30 cellular contexts compared by ENCODE assay signal in the genomic region with DNA sequence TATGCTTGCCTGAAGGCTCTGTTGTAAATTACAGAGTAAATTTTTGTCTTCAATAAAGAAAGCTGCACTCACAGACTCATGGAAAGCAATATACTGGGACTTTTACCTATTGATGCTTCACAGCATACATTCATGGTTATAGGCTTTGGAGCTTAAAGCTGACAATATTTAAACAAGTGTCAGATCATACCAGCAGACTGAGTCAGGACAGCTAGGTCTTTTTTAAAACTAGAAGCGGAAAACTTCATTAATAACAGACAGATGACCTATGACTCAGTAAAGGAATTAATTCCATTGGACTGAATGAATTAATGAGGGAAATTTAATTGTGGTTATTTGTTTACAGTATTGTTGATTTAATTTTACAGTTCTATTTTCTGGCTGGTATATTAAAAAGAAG.
"Had no signal": no experiment of that assay in that cellular context is flagged by ENCODE, and none has a peak within 500 bp of the region (broad histone marks: within the 10 kb centered on the region; RNA-seq: fewer than 3 reads in every experiment).

No MANE protein-coding gene starts in this region.

- DNase-seq: hypothalamus; immature natural killer cell; kidney; left ventricle myocardium inferior; mesendoderm; naive B cell; natural killer cell; nephron progenitor cell; occipital lobe; ovary; retina; right cardiac atrium; stimulated activated CD4-positive, alpha-beta T cell treated with anti-CD3 and anti-CD28 coated beads, Interleukin-12 subunit alpha, Interleukin-12 subunit beta, amount 100 ng/mL, for 4 hours; stimulated activated CD4-positive, alpha-beta T cell treated with anti-CD3 and anti-CD28 coated beads, Interleukin-15, amount 100 ng/mL, for 24 hours; stimulated activated CD4-positive, alpha-beta T cell treated with anti-CD3 and anti-CD28 coated beads, Interleukin-2, amount 100 ng/mL, for 24 hours; stimulated activated CD4-positive, alpha-beta T cell treated with anti-CD3 and anti-CD28 coated beads, Interleukin-4, amount 100 ng/mL, for 1 hour; stimulated activated naive B cell treated with anti-CD40 and anti-IgM and Interleukin-4, amounts not matched to agents 10 μg/mL and 1 μg/mL and 100 μg/mL, for 72 hours; stimulated activated naive CD8-positive, alpha-beta T cell treated with anti-CD3 and anti-CD28 coated beads, Interleukin-15, Interleukin-2, amounts not matched to agents 100 U/mL and 50 U/mL, for 24 hours; stomach; testis; thyroid gland; transverse colon; upper lobe of left lung had no signal

- FAIRE-seq: islet of Langerhans, kidney had no signal

- H3K9ac ChIP-seq: neural progenitor cell had no signal

- H3K27me3 ChIP-seq: neural progenitor cell, neutrophil, ovary, stomach, testis, thyroid gland, transverse colon, upper lobe of left lung, vagina had no signal

- H3K4me3 ChIP-seq: left ventricle myocardium inferior, lung, neural progenitor cell, ovary, skin epidermis, stomach, testis, thyroid gland, transverse colon, upper lobe of left lung, vagina had no signal

- H3K27ac ChIP-seq: left ventricle myocardium inferior, neural progenitor cell, neutrophil, ovary, skin epidermis, stomach, testis, thyroid gland, transverse colon, upper lobe of left lung, vagina had no signal

- H3K4me1 ChIP-seq: left ventricle myocardium inferior, neural progenitor cell, stomach, testis, thyroid gland, transverse colon, upper lobe of left lung, vagina had no signal

- H3K9me3 ChIP-seq: left ventricle myocardium inferior, neutrophil, ovary, stomach, testis, thyroid gland, transverse colon, upper lobe of left lung, vagina had no signal

- ATAC-seq: natural killer cell; right cardiac atrium; sciatic nerve; stimulated activated naive B cell treated with anti-CD40 and anti-IgM and Interleukin-4, amounts not matched to agents 10 μg/mL and 1 μg/mL and 100 μg/mL, for 72 hours; stimulated activated naive CD8-positive, alpha-beta T cell treated with anti-CD3 and anti-CD28 coated beads, Interleukin-15, Interleukin-2, amounts not matched to agents 100 U/mL and 50 U/mL, for 24 hours had no signal

- H3K36me3 ChIP-seq: left ventricle myocardium inferior, neural progenitor cell, neutrophil, ovary, stomach, thyroid gland, transverse colon, upper lobe of left lung, vagina had no signal
